ENCODE assay signal across 18 cellular contexts in genomic region chr15:48544816-48545215, GRCh38.
A peak's percentile ranks its signal among the peaks of the same experiment; 100 is the strongest.
DNase-seq lines count a peak whose midpoint lies in the region; ATAC-seq, FAIRE-seq and TF ChIP-seq lines count a peak whose summit lies in the region.
"Had no signal": no experiment of that assay in that cellular context is flagged by ENCODE, and none has a peak within 500 bp of the region (broad histone marks: within the 10 kb centered on the region; RNA-seq: fewer than 3 reads in every experiment).

No MANE protein-coding gene starts in this region.

- H3K9ac ChIP-seq in GM23248 (peak overlapping the region; percentile 56), astrocyte (ENCODE audit: low read length) (no peak overlapping the region), smooth muscle cell (ENCODE audit: low read depth) (peak overlapping the region; percentile 26)
- H3K9ac ChIP-seq: KMS-11 had no signal

- H3K4me2 ChIP-seq in GM23248 (ENCODE audit: unreplicated experiment) (peak overlapping the region; percentile 12), astrocyte (ENCODE audit: low read length) (no peak overlapping the region), smooth muscle cell (peak overlapping the region; percentile 70)
- H3K4me2 ChIP-seq: KMS-11 had no signal

- peak overlapping the region; percentile 94 for H3K27ac ChIP-seq in GM23248
- no peak overlapping the region for H3K27ac ChIP-seq in astrocyte (ENCODE audit: low read depth, low read length)
- peak overlapping the region; percentile 84 for H3K27ac ChIP-seq in smooth muscle cell (ENCODE audit: low read depth)
- H3K27ac ChIP-seq: KMS-11, Peyer's patch, SK-N-MC had no signal

- no peak overlapping the region for H2AFZ ChIP-seq in GM23248
- H2AFZ ChIP-seq in astrocyte (ENCODE audit: low read depth, low read length), result no peak overlapping the region
- no peak overlapping the region for H2AFZ ChIP-seq in smooth muscle cell (ENCODE audit: low read depth)

- no peaks in the 10 kb centered on the region for H3K9me3 Mint-ChIP-seq in astrocyte (ENCODE audit: unreplicated experiment)
- H3K9me3 Mint-ChIP-seq: H9 had no signal

- H3K79me2 ChIP-seq in GM23248 (ENCODE audit: insufficient read depth), result peaks cover 99% of the 10 kb centered on the region
- H3K79me2 ChIP-seq in astrocyte (ENCODE audit: insufficient read depth, low read length), result peaks cover 94% of the 10 kb centered on the region
- peaks cover 17% of the 10 kb centered on the region for H3K79me2 ChIP-seq in smooth muscle cell (ENCODE audit: low read depth)

- no peaks in the 10 kb centered on the region for H3K9me3 ChIP-seq in GM23248 (ENCODE audit: low read depth)
- no peaks in the 10 kb centered on the region for H3K9me3 ChIP-seq in astrocyte (ENCODE audit: insufficient read depth, low read depth, low read length)
- no peaks in the 10 kb centered on the region for H3K9me3 ChIP-seq in smooth muscle cell (replicated peaks; ENCODE audit: low read depth)
- H3K9me3 ChIP-seq: Peyer's patch had no signal

- peaks cover 31% of the 10 kb centered on the region for H3K4me1 Mint-ChIP-seq in astrocyte (ENCODE audit: low read depth, unreplicated experiment)
- H3K4me1 Mint-ChIP-seq: H9 had no signal

- H3K9me2 ChIP-seq in GM23248 (ENCODE audit: insufficient read depth), result no peaks in the 10 kb centered on the region

- no peaks in the 10 kb centered on the region for H3K27me3 ChIP-seq in GM23248 (replicated peaks; ENCODE audit: insufficient read depth)
- no peaks in the 10 kb centered on the region for H3K27me3 ChIP-seq in astrocyte (ENCODE audit: insufficient read depth, low read length)
- H3K27me3 ChIP-seq in smooth muscle cell (ENCODE audit: low read depth), result no peaks in the 10 kb centered on the region
- H3K27me3 ChIP-seq: MG63, Peyer's patch had no signal

- TF ChIP-seq CTCF in astrocyte (IDR thresholded peaks at IDR 0.05; ENCODE audit: insufficient read depth, low read depth, low read length) (no peak), fibroblast of villous mesenchyme (IDR thresholded peaks at IDR 0.05; ENCODE audit: insufficient read depth, low read depth, low read length) (no peak), smooth muscle cell (IDR thresholded peaks at IDR 0.05; ENCODE audit: borderline replicate concordance, insufficient read depth, poor library complexity, severe bottlenecking) (no peak), omental fat pad (IDR thresholded peaks at IDR 0.05) (no peak)

- H3K4me1 ChIP-seq in GM23248 (ENCODE audit: insufficient read depth) (peaks cover 87% of the 10 kb centered on the region), astrocyte (ENCODE audit: insufficient read depth, low read length) (peaks cover 29% of the 10 kb centered on the region), smooth muscle cell (ENCODE audit: low read depth) (peaks cover 25% of the 10 kb centered on the region)
- H3K4me1 ChIP-seq: Peyer's patch had no signal

- H3K27ac Mint-ChIP-seq in astrocyte (ENCODE audit: unreplicated experiment), result no peak overlapping the region
- H3K27ac Mint-ChIP-seq: H9 had no signal

- in situ Hi-C loops in GM23248 (cut with MboI), result loop anchor here (25.0 kb wide), 1 partner anchor 92 kb away; the partner anchor contains the start of gene FBN1

- peaks cover 95% of the 10 kb centered on the region for H3F3A ChIP-seq in GM23248 (ENCODE audit: insufficient read depth)
- H3F3A ChIP-seq in smooth muscle cell (ENCODE audit: low read depth), result peaks cover 33% of the 10 kb centered on the region

- ATAC-seq in omental fat pad (ENCODE audit: low FRiP score), result no peak

- no peaks in the 10 kb centered on the region for H3K27me3 Mint-ChIP-seq in astrocyte (ENCODE audit: low read depth, unreplicated experiment)

- H3K36me3 ChIP-seq in GM23248 (ENCODE audit: low read depth) (peaks cover 41% of the 10 kb centered on the region), astrocyte (ENCODE audit: insufficient read depth, low read length) (no peaks in the 10 kb centered on the region), smooth muscle cell (ENCODE audit: low read depth) (no peaks in the 10 kb centered on the region)
- H3K36me3 ChIP-seq: Peyer's patch had no signal

- H3K4me3 ChIP-seq in GM23248 (0 out of 2 replicates have a peak overlapping the region, but pooled peaks have one; percentile 0), astrocyte (ENCODE audit: insufficient read depth, low read depth, low read length) (no peak overlapping the region), fibroblast of villous mesenchyme (ENCODE audit: low read depth, low read length) (no peak overlapping the region), smooth muscle cell (no peak overlapping the region)
- H3K4me3 ChIP-seq: MG63, Peyer's patch, SK-N-MC had no signal

- FAIRE-seq in astrocyte (lab: Jason Lieb, UNC), result no peak

- H4K20me1 ChIP-seq in GM23248 (ENCODE audit: insufficient read depth), result peaks cover 4% of the 10 kb centered on the region; the same call in 1 of the 2 replicates
- H4K20me1 ChIP-seq in astrocyte (ENCODE audit: insufficient read depth, low read length), result peaks cover 30% of the 10 kb centered on the region
- no peaks in the 10 kb centered on the region for H4K20me1 ChIP-seq in smooth muscle cell (ENCODE audit: low read depth)

- 7 to 13% methylated on average over 2 of the region's 2 CpGs for WGBS in GM23248 (ENCODE audit: low coverage in 1 of 2, low lambda C conversion rate in 2 of 2, missing lambda C conversion rate in 2 of 2), 2 experiments
- WGBS in smooth muscle cell (ENCODE audit: low lambda C conversion rate), result 16% methylated on average over 2 of the region's 2 CpGs

- peak; percentile 58 for DNase-seq in GM23248
- DNase-seq in astrocyte (ENCODE audit: low read depth), result peak; percentile 43
- DNase-seq in fibroblast of villous mesenchyme (ENCODE audit: low read depth), result peak; percentile 71
- DNase-seq in smooth muscle cell (lab: John Stamatoyannopoulos, UW; ENCODE audit: unreplicated experiment), result no peak
- no peak for DNase-seq in dedifferentiated amniotic fluid mesenchymal stem cell (ENCODE audit: extremely low spot score)
- DNase-seq in omental fat pad (ENCODE audit: low spot score), result no peak
- DNase-seq in KG1 (lab: John Stamatoyannopoulos, UW), result no peak
- DNase-seq: COR-L47, H9, MG63, NCI-H1092, NCI-H146, NCI-H2081, NCI-H510A treated with DMSO at 0.1 percent for 48 hours, Peyer's patch, Right ventricle myocardium superior had no signal

- H3K36me3 Mint-ChIP-seq in astrocyte (ENCODE audit: low read depth, unreplicated experiment), result peaks cover 10% of the 10 kb centered on the region

- no peak overlapping the region for H3K4me3 Mint-ChIP-seq in astrocyte (ENCODE audit: unreplicated experiment)
- H3K4me3 Mint-ChIP-seq: H9 had no signal

Comparison
In these comparisons a context has a peak if more than half of its experiments do, and no peak if none do; other contexts are left out.
1. DNase-seq: peak in GM23248 (single experiment), astrocyte (single experiment) and fibroblast of villous mesenchyme (single experiment); none in smooth muscle cell (single experiment), dedifferentiated amniotic fluid mesenchymal stem cell (single experiment), omental fat pad (single experiment) and KG1 (single experiment).